Comparison of ENCODE assay signal across 1 cellular context in genomic region chr5:57258052-57258451, GRCh38.
TF ChIP-seq lines count a peak whose summit lies in the region.

No MANE protein-coding gene starts in this region.

TF ChIP-seq in K562, 482 proteins besides CTCF, POLR2A, EP300 and RAD21:
- no peak for TF ChIP-seq CREBBP (IDR thresholded peaks at IDR 0.05; ENCODE audit: low read depth, low read length)
- no peak for TF ChIP-seq YY1 (IDR thresholded peaks at IDR 0.05; ENCODE audit: borderline replicate concordance in 1 of 3, control insufficient read depth in 1 of 3, extremely low read depth in 1 of 3, insufficient read depth in 3 of 3, insufficient read length in 1 of 3, insufficient replicate concordance in 2 of 3, low read depth in 1 of 3, low read length in 2 of 3)
- 0 out of 2 replicates have a peak, but pooled peaks have one; percentile 9 for TF ChIP-seq CEBPB (tag; IDR thresholded peaks at IDR 0.05)
- TF ChIP-seq SRSF1 (IDR thresholded peaks at IDR 0.05; ENCODE audit: low read depth, low read length) = no peak
- TF ChIP-seq ZNF766 (CRISPR knock-in tag; conservative IDR thresholded peaks at IDR 0.05) = no peak
- TF ChIP-seq BACH1 (tag; IDR thresholded peaks at IDR 0.05) = no peak
- TF ChIP-seq ADNP (tag; IDR thresholded peaks at IDR 0.05) = no peak
